3 cellular contexts compared by ENCODE assay signal in the genomic region with DNA sequence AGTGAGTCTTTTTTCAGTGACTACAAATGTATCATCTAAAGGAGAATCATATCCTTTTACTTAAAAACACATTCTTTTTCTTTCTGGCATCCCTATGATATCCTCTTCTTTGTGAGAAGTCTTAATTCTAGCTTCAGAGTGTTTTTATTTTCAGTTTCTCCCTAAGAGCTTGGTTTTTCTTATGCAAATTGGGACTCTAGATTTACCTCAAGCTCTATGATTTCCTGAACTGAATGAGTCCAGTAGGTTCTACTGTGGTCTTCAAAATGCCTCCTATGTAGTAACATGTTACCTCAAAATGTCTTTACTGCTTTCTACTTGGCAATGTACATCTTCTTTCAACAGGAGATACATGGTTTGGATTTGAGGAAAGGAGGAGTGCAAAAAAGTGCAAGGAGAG.
"Had no signal": no experiment of that assay in that cellular context is flagged by ENCODE, and none has a peak within 500 bp of the region (broad histone marks: within the 10 kb centered on the region; RNA-seq: fewer than 3 reads in every experiment).

No MANE protein-coding gene starts in this region.

- H3K4me3 ChIP-seq: GM12878 had no signal

- DNase-seq: GDM1, GF-D8 had no signal

- ATAC-seq: GM12878 had no signal
